27 cellular contexts compared by ENCODE assay signal in genomic region chr12:612886-613285, GRCh38. TPM values are rescaled to one million over a fixed set of nuclear protein-coding genes. Genes with fewer than 3 reads are reported as not detected.
"Had no signal": no experiment of that assay in that cellular context is flagged by ENCODE, and none has a peak within 500 bp of the region (broad histone marks: within the 10 kb centered on the region; RNA-seq: fewer than 3 reads in every experiment).

No MANE protein-coding gene starts in this region.

- DNase-seq: activated CD4-positive, alpha-beta T cell treated with anti-CD3 and anti-CD28 coated beads, Interleukin-2, amount 10 ng/mL, durations not matched to agents 7 days and 5 days; activated CD4-positive, CD25-positive, alpha-beta regulatory T cell treated with anti-CD3 and anti-CD28 coated beads, Interleukin-2, amount 50 U/mL, for 72 hours; activated CD8-positive, alpha-beta T cell treated with anti-CD3 and anti-CD28 coated beads for 36 hours; activated effector memory CD4-positive, alpha-beta T cell treated with Interleukin-2 at 50 U/mL for 16 hours; activated naive CD4-positive, alpha-beta T cell treated with Interleukin-2 at 50 U/mL for 16 hours; activated naive CD8-positive, alpha-beta T cell treated with anti-CD3 and anti-CD28 coated beads, Interleukin-2, amount 10 ng/mL, durations not matched to agents 7 days and 5 days; activated T-cell treated with anti-CD3 and anti-CD28 coated beads, Interleukin-2, amount 50 U/mL, for 72 hours; cerebellar nuclear complex; colonic mucosa; dorsolateral prefrontal cortex; effector memory CD8-positive, alpha-beta T cell; hippocampal formation; left cardiac atrium; naive thymus-derived CD8-positive, alpha-beta T cell; posterior cingulate gyrus; sigmoid colon; small intestine; stimulated activated CD4-positive, alpha-beta T cell treated with anti-CD3 and anti-CD28 coated beads, Interleukin-4, amount 100 ng/mL, for 24 hours; stimulated activated naive B cell treated with anti-CD40 and anti-IgM and Interleukin-4, amounts not matched to agents 10 μg/mL and 1 μg/mL and 100 μg/mL, for 72 hours; stomach; T-helper 17 cell; T1000; thyroid gland had no signal

- H3K36me3 Mint-ChIP-seq: brain; memory B cell; naive thymus-derived CD8-positive, alpha-beta T cell; stimulated activated naive B cell treated with anti-CD40 and anti-IgM and Interleukin-4, amounts not matched to agents 10 μg/mL and 1 μg/mL and 100 μg/mL, for 72 hours had no signal

- H3K9me3 Mint-ChIP-seq: activated CD4-positive, alpha-beta T cell treated with anti-CD3 and anti-CD28 coated beads, Interleukin-2, amount 10 ng/mL, durations not matched to agents 7 days and 5 days; activated CD8-positive, alpha-beta T cell treated with anti-CD3 and anti-CD28 coated beads for 36 hours; activated naive CD8-positive, alpha-beta T cell treated with anti-CD3 and anti-CD28 coated beads, Interleukin-2, amount 10 ng/mL, durations not matched to agents 7 days and 5 days; activated T-cell treated with anti-CD3 and anti-CD28 coated beads, Interleukin-2, amount 50 U/mL, for 72 hours; brain; effector memory CD8-positive, alpha-beta T cell; memory B cell; naive thymus-derived CD8-positive, alpha-beta T cell; stimulated activated naive B cell treated with anti-CD40 and anti-IgM and Interleukin-4, amounts not matched to agents 10 μg/mL and 1 μg/mL and 100 μg/mL, for 72 hours had no signal

- H3K27ac Mint-ChIP-seq: activated CD4-positive, alpha-beta T cell treated with anti-CD3 and anti-CD28 coated beads, Interleukin-2, amount 10 ng/mL, durations not matched to agents 7 days and 5 days; activated CD8-positive, alpha-beta T cell treated with anti-CD3 and anti-CD28 coated beads for 36 hours; activated naive CD8-positive, alpha-beta T cell treated with anti-CD3 and anti-CD28 coated beads, Interleukin-2, amount 10 ng/mL, durations not matched to agents 7 days and 5 days; activated T-cell treated with anti-CD3 and anti-CD28 coated beads, Interleukin-2, amount 50 U/mL, for 72 hours; brain; memory B cell; stimulated activated naive B cell treated with anti-CD40 and anti-IgM and Interleukin-4, amounts not matched to agents 10 μg/mL and 1 μg/mL and 100 μg/mL, for 72 hours; T-helper 17 cell had no signal

- ATAC-seq: activated CD8-positive, alpha-beta T cell treated with anti-CD3 and anti-CD28 coated beads for 36 hours; activated T-cell treated with anti-CD3 and anti-CD28 coated beads, Interleukin-2, amount 50 U/mL, for 72 hours; effector memory CD8-positive, alpha-beta T cell; gastroesophageal sphincter; left cardiac atrium; naive thymus-derived CD8-positive, alpha-beta T cell; stimulated activated naive B cell treated with anti-CD40 and anti-IgM and Interleukin-4, amounts not matched to agents 10 μg/mL and 1 μg/mL and 100 μg/mL, for 72 hours; T-helper 17 cell had no signal

- H3K27me3 Mint-ChIP-seq: activated CD4-positive, alpha-beta T cell treated with anti-CD3 and anti-CD28 coated beads, Interleukin-2, amount 10 ng/mL, durations not matched to agents 7 days and 5 days; activated CD8-positive, alpha-beta T cell treated with anti-CD3 and anti-CD28 coated beads for 36 hours; activated naive CD8-positive, alpha-beta T cell treated with anti-CD3 and anti-CD28 coated beads, Interleukin-2, amount 10 ng/mL, durations not matched to agents 7 days and 5 days; effector memory CD8-positive, alpha-beta T cell; memory B cell; naive thymus-derived CD8-positive, alpha-beta T cell; stimulated activated naive B cell treated with anti-CD40 and anti-IgM and Interleukin-4, amounts not matched to agents 10 μg/mL and 1 μg/mL and 100 μg/mL, for 72 hours; T-helper 17 cell had no signal

- H3K4me3 Mint-ChIP-seq: activated CD4-positive, alpha-beta T cell treated with anti-CD3 and anti-CD28 coated beads, Interleukin-2, amount 10 ng/mL, durations not matched to agents 7 days and 5 days; activated CD8-positive, alpha-beta T cell treated with anti-CD3 and anti-CD28 coated beads for 36 hours; activated naive CD8-positive, alpha-beta T cell treated with anti-CD3 and anti-CD28 coated beads, Interleukin-2, amount 10 ng/mL, durations not matched to agents 7 days and 5 days; activated T-cell treated with anti-CD3 and anti-CD28 coated beads, Interleukin-2, amount 50 U/mL, for 72 hours; brain; effector memory CD8-positive, alpha-beta T cell; memory B cell; stimulated activated naive B cell treated with anti-CD40 and anti-IgM and Interleukin-4, amounts not matched to agents 10 μg/mL and 1 μg/mL and 100 μg/mL, for 72 hours; T-helper 17 cell had no signal

RNA-seq across cellular contexts. Expression of gene NINJ2, which starts 50.4 kb away (rescaled TPM):
- total RNA-seq: cardiac muscle cell had no signal
